Comparison of ENCODE assay signal across 23 cellular contexts in the genomic region with DNA sequence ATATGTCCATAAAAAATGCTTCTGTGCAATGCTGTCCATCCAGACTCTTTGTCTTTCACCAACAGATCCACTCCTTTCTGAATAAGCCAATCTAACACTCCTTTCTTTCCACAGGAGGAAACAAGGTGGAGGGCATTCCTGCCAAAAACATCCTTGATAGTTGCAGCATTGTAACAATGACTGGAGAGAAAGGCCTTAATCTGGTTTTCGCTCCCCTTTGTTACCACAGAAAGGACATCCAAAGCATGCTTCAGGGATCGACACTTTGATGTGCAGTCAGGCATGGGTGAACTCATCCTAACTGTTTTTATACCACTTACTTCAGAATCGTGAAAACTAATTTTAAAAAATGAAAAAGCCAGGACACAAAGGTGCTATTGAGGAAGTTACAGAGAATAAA. TPM values are rescaled to one million over a fixed set of nuclear protein-coding genes. Genes with fewer than 3 reads are reported as not detected.
DNase-seq lines count a peak whose midpoint lies in the region; FAIRE-seq lines count a peak whose summit lies in the region.
"Had no signal": no experiment of that assay in that cellular context is flagged by ENCODE, and none has a peak within 500 bp of the region (broad histone marks: within the 10 kb centered on the region; RNA-seq: fewer than 3 reads in every experiment).

No MANE protein-coding gene starts in this region.

- H2AK5ac ChIP-seq in mesendoderm (ENCODE audit: low read length) = no peak overlapping the region

- H2BK120ac ChIP-seq in mesendoderm (ENCODE audit: low read depth, low read length) = no peak overlapping the region

- no peak overlapping the region for H4K5ac ChIP-seq in mesendoderm (ENCODE audit: low read length)

- H3K27me3 ChIP-seq in HAP-1 (ENCODE audit: low read depth) = no peaks in the 10 kb centered on the region
- H3K27me3 ChIP-seq in mesendoderm (ENCODE audit: insufficient read depth, low read length, poor library complexity) = no peaks in the 10 kb centered on the region
- H3K27me3 ChIP-seq: BLaER1 treated with 17β-estradiol and CSF1 and Interleukin-3, amounts not matched to agents 10 nM and 100 nM had no signal

- no peak overlapping the region for H3K4me2 ChIP-seq in mesendoderm (ENCODE audit: low read length)

- H4K8ac ChIP-seq in mesendoderm (ENCODE audit: low read depth, low read length) = no peak overlapping the region

- no peak overlapping the region for H3K56ac ChIP-seq in mesendoderm (ENCODE audit: low read length)

- FAIRE-seq in urothelium cell line (lab: Jason Lieb, UNC) = no peak

- peaks cover 27% of the 10 kb centered on the region for H3K4me1 ChIP-seq in HAP-1
- H3K4me1 ChIP-seq in mesendoderm (ENCODE audit: control insufficient read depth, low read depth, low read length) = no peaks in the 10 kb centered on the region
- H3K4me1 ChIP-seq: Caco-2 had no signal

- H3K4me3 ChIP-seq in HAP-1 = no peak overlapping the region
- no peak overlapping the region for H3K4me3 ChIP-seq in mesendoderm (ENCODE audit: low read length)
- H3K4me3 ChIP-seq: BLaER1 treated with 17β-estradiol and CSF1 and Interleukin-3, amounts not matched to agents 10 nM and 100 nM had no signal

- H2BK15ac ChIP-seq in mesendoderm (replicated peaks; ENCODE audit: low read depth) = no peak overlapping the region

- no peak overlapping the region for H3K4ac ChIP-seq in mesendoderm (ENCODE audit: low read depth, low read length)

- H2BK5ac ChIP-seq in mesendoderm (ENCODE audit: low read length) = no peak overlapping the region

- no peak overlapping the region for H3K27ac ChIP-seq in mesendoderm (ENCODE audit: low read depth, low read length)
- H3K27ac ChIP-seq: 22Rv1; BLaER1 treated with 17β-estradiol and CSF1 and Interleukin-3, amounts not matched to agents 10 nM and 100 nM had no signal

- no peaks in the 10 kb centered on the region for H3K9me3 ChIP-seq in HAP-1
- H3K9me3 ChIP-seq: Caco-2 had no signal

- no CpG with 5 or more reads among the region's 3 CpGs for WGBS in mesendoderm (ENCODE audit: extremely low coverage, insufficient coverage, low lambda C conversion rate)

- in situ Hi-C loops in HAP-1 (cut with MboI; ENCODE audit: low sequenced_read_pairs) = loop anchor here (10.0 kb wide), 1 partner anchor 815 kb away; no protein-coding TSS in a partner anchor

- H3K23ac ChIP-seq in mesendoderm (ENCODE audit: low read length) = no peak overlapping the region

- H3K79me2 ChIP-seq in mesendoderm (ENCODE audit: control insufficient read depth, insufficient read depth, low read length) = peaks cover 28% of the 10 kb centered on the region

- no peak overlapping the region for H3K18ac ChIP-seq in mesendoderm (ENCODE audit: low read length)

- DNase-seq in NCI-H2029 treated with DMSO at 0.1 percent for 48 hours (lab: John Stamatoyannopoulos, UW) = peak; percentile 22
- no peak for DNase-seq in NCI-H2029 (lab: John Stamatoyannopoulos, UW)
- DNase-seq in HAP-1 (ENCODE audit: low spot score in 2 of 2) = peak; percentile 49 to 66
- DNase-seq in NCI-H345 treated with DMSO at 0.1 percent for 48 hours (lab: John Stamatoyannopoulos, UW; ENCODE audit: unreplicated experiment) = peak; percentile 53
- peak; percentile 64 for DNase-seq in mesendoderm
- DNase-seq in GOT3 (lab: John Stamatoyannopoulos, UW) = no peak
- DNase-seq in urothelium cell line (ENCODE audit: low spot score) = no peak
- no peak for DNase-seq in occipital lobe (lab: John Stamatoyannopoulos, UW)
- DNase-seq: ACHN; Caco-2; CD4-positive, alpha-beta memory T cell; DMS153; GDM1; Karpas-422; NCI-H1694; NCI-H2107; NCI-H226; NCI-H524 treated with DMSO at 0.1 percent for 48 hours; OCI-M1; Right ventricle myocardium superior; SW 1271 had no signal

- peaks cover 15% of the 10 kb centered on the region for H3K36me3 ChIP-seq in HAP-1 (replicated peaks)
- H3K36me3 ChIP-seq in mesendoderm (ENCODE audit: control insufficient read depth, insufficient read depth, low read length) = no peaks in the 10 kb centered on the region

- H3K9ac ChIP-seq in mesendoderm (ENCODE audit: low read length) = no peak overlapping the region
- H3K9ac ChIP-seq: BLaER1 treated with 17β-estradiol and CSF1 and Interleukin-3, amounts not matched to agents 10 nM and 100 nM had no signal

- peaks cover 11% of the 10 kb centered on the region for H3K79me1 ChIP-seq in mesendoderm (ENCODE audit: low read length)

RNA-seq across cellular contexts. Expression of gene IBTK, which starts 7.4 kb away (rescaled TPM):
- polyA plus RNA-seq in mesendoderm (2013, experiment 1 of 2) = 13.9 TPM
- 14.1 TPM for polyA plus RNA-seq in mesendoderm (2013, experiment 2 of 2)
- total RNA-seq in occipital lobe = 105 TPM

Comparison
In these comparisons a context has a peak if more than half of its experiments do, and no peak if none do; other contexts are left out.
1. DNase-seq: peak in NCI-H2029 treated with DMSO at 0.1 percent for 48 hours (single experiment), HAP-1 (2 of 2), NCI-H345 treated with DMSO at 0.1 percent for 48 hours (single experiment) and mesendoderm (single experiment); none in NCI-H2029 (single experiment), GOT3 (single experiment), urothelium cell line (single experiment) and occipital lobe (single experiment).